8 cellular contexts compared by ENCODE assay signal in the genomic region with DNA sequence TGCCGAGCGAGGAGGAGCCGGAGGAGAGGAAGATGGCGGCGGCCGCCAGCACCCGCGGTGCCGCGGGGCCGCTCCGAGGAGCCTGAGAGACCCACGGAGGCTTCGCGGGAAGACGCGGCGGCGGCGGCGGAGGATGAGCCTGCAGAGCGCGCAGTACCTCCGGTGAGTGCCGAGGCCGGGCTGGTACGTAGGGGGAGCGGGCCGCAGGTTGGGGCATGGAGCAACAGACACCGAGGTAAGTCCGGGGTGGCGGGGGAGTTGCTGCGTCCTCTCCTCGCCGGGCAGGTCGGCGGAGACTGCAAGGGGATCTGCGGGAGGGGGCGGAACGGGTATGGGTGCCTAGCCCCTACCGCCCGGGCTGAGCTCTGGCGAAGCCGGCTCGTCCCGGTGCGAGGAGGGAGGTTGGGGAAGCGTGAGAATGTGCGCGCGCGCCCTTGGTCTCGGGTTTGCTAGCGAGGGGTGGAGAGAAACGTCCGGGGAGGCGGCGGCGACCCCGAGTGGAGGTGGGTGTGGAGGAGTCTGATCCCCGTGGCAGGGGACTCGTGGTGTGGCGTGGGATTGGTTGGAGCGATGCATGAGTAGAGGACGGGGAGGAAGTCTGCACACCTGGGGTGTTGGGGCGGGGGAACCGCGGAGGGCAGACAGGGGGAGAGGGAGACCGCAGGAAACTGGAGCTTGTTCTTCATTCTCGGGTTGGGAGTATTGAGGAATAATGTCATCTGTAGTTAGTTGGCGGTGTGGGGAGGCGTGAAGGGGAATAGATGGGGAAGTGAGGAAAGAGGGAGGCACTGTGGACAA. TPM values are rescaled to one million over a fixed set of nuclear protein-coding genes. Genes with fewer than 3 reads are reported as not detected.
DNase-seq lines count a peak whose midpoint lies in the region; ATAC-seq, FAIRE-seq and TF ChIP-seq lines count a peak whose summit lies in the region.

A gene with protein sequence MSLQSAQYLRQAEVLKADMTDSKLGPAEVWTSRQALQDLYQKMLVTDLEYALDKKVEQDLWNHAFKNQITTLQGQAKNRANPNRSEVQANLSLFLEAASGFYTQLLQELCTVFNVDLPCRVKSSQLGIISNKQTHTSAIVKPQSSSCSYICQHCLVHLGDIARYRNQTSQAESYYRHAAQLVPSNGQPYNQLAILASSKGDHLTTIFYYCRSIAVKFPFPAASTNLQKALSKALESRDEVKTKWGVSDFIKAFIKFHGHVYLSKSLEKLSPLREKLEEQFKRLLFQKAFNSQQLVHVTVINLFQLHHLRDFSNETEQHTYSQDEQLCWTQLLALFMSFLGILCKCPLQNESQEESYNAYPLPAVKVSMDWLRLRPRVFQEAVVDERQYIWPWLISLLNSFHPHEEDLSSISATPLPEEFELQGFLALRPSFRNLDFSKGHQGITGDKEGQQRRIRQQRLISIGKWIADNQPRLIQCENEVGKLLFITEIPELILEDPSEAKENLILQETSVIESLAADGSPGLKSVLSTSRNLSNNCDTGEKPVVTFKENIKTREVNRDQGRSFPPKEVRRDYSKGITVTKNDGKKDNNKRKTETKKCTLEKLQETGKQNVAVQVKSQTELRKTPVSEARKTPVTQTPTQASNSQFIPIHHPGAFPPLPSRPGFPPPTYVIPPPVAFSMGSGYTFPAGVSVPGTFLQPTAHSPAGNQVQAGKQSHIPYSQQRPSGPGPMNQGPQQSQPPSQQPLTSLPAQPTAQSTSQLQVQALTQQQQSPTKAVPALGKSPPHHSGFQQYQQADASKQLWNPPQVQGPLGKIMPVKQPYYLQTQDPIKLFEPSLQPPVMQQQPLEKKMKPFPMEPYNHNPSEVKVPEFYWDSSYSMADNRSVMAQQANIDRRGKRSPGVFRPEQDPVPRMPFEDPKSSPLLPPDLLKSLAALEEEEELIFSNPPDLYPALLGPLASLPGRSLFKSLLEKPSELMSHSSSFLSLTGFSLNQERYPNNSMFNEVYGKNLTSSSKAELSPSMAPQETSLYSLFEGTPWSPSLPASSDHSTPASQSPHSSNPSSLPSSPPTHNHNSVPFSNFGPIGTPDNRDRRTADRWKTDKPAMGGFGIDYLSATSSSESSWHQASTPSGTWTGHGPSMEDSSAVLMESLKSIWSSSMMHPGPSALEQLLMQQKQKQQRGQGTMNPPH (plus strand): TSS at position 12 of the 798 bp plus-strand sequence. CDS start 122 bp downstream, at position 134.

- POLR2A ChIA-PET in CD4-positive, alpha-beta T cell (lab: Charles Lee), result interaction anchor here (1.5 to 2.0 kb wide), 3 partner anchors 12 to 161 kb away, joined by 6 to 12 read pairs (median 7); no protein-coding TSS in a partner anchor
- POLR2A ChIA-PET in MCF 10A (lab: Yijun Ruan, JAX), result interaction anchor here (0.5 to 7.1 kb wide), 35 partner anchors 8 to 1279 kb away, joined by 3 to 64 read pairs (median 4); no protein-coding TSS in a partner anchor

- peak within 1 kb of the TSS; percentile 97 for H2AFZ ChIP-seq in keratinocyte (ENCODE audit: control insufficient read depth, low read length)

- FAIRE-seq in keratinocyte (lab: Jason Lieb, UNC), result no peak

- peak within 1 kb of the TSS; percentile 97 for H3K27ac Mint-ChIP-seq in CD4-positive, alpha-beta T cell
- H3K27ac Mint-ChIP-seq in T-helper 17 cell (no peak within 1 kb of the TSS), MCF 10A (ENCODE audit: low read depth, unreplicated experiment) (peak within 1 kb of the TSS; percentile 98)

- H3K9me3 ChIP-seq in CD4-positive, alpha-beta T cell (ENCODE audit: control insufficient read depth, low read length), result no peaks in the 10 kb centered on the region
- H3K9me3 ChIP-seq in T-helper 17 cell (ENCODE audit: control insufficient read depth, low read length, poor library complexity, severe bottlenecking), result no peaks in the 10 kb centered on the region
- H3K9me3 ChIP-seq in keratinocyte (ENCODE audit: control insufficient read depth, low read depth, low read length), result no peaks in the 10 kb centered on the region

- H3K4me3 ChIP-seq in keratinocyte (ENCODE audit: control insufficient read depth in 2 of 3, extremely low read depth in 1 of 3, insufficient read depth in 2 of 3, low read depth in 1 of 3, low read length in 3 of 3), result peak within 1 kb of the TSS; percentile 88 to 98 (median 91)

- dilution Hi-C loops in keratinocyte (cut with MboI; ENCODE audit: extremely low pct_ligation_motif_present, low sequenced_read_pairs), result no loop called here

- ATAC-seq in CD4-positive, alpha-beta T cell (ENCODE audit: poor library complexity), result peak; percentile 11
- ATAC-seq in GM19395 (IDR thresholded peaks at IDR 0.05; ENCODE audit: unreplicated experiment) (peak; percentile 24), T-helper 17 cell (peak; percentile 5)

- H3K9me3 Mint-ChIP-seq in CD4-positive, alpha-beta T cell, result no peaks in the 10 kb centered on the region
- no peaks in the 10 kb centered on the region for H3K9me3 Mint-ChIP-seq in MCF 10A (ENCODE audit: unreplicated experiment)

- intact Hi-C loops in CD4-positive, alpha-beta T cell (cut with DNase I, micrococcal nuclease), result loop anchor here (2.0 to 10.0 kb wide), 5 partner anchors 580 to 1572 kb away; a partner anchor contains a TSS
- intact Hi-C loops in MCF 10A (cut with micrococcal nuclease), result loop anchor here (1.0 to 5.0 kb wide), 2 partner anchors 161 to 510 kb away; no protein-coding TSS in a partner anchor

- H3K79me2 ChIP-seq in keratinocyte (ENCODE audit: control insufficient read depth, insufficient read depth, low read length), result peaks cover 52% of the 10 kb centered on the region

- no peaks in the 10 kb centered on the region for H3K27me3 ChIP-seq in CD4-positive, alpha-beta T cell (ENCODE audit: control insufficient read depth, insufficient read depth, low read length)
- no peaks in the 10 kb centered on the region for H3K27me3 ChIP-seq in keratinocyte (ENCODE audit: control insufficient read depth, extremely low read depth, insufficient read depth, low read length)

- TF ChIP-seq CTCF in CD4-positive, alpha-beta T cell (IDR thresholded peaks at IDR 0.05), result no peak
- TF ChIP-seq CTCF in MCF 10A (IDR thresholded peaks at IDR 0.05; ENCODE audit: unreplicated experiment), result no peak
- no peak for TF ChIP-seq CTCF in keratinocyte (optimal IDR thresholded peaks at IDR 0.05 in 1 of 3, IDR thresholded peaks at IDR 0.05 in 1 of 3, conservative IDR thresholded peaks at IDR 0.05 in 1 of 3; ENCODE audit: extremely low read depth in 1 of 3, insufficient read depth in 2 of 3, low read length in 3 of 3)

- H3K27ac ChIP-seq in CD4-positive, alpha-beta T cell (ENCODE audit: low read depth, low read length), result peak within 1 kb of the TSS; percentile 86
- H3K27ac ChIP-seq in keratinocyte (ENCODE audit: control insufficient read depth, insufficient read depth, low read length), result peak within 1 kb of the TSS; percentile 99

- H3K27me3 Mint-ChIP-seq in CD4-positive, alpha-beta T cell, result no peaks in the 10 kb centered on the region
- H3K27me3 Mint-ChIP-seq in T-helper 17 cell (no peaks in the 10 kb centered on the region), MCF 10A (ENCODE audit: insufficient read depth, unreplicated experiment) (no peaks in the 10 kb centered on the region)

- DNase-seq in CD4-positive, alpha-beta T cell, result peak in 9 of 10 experiments; percentile 30 to 58 (median 39)
- DNase-seq in HK-2 (ENCODE audit: unreplicated experiment) (peak; percentile 52), T-helper 17 cell (peak in 2 of 3 donors; percentile 44 to 61), MCF 10A (ENCODE audit: unreplicated experiment) (no peak), keratinocyte (ENCODE audit: low read depth, low spot score) (no peak), NCI-H1436 (lab: John Stamatoyannopoulos, UW) (no peak)
- peak; percentile 23 to 42 (median 31) for DNase-seq in stimulated activated CD4-positive, alpha-beta T cell treated with anti-CD3 and anti-CD28 coated beads, Interleukin-12 subunit alpha, Interleukin-12 subunit beta, amount 100 ng/mL, for 48 hours (ENCODE audit: low read depth in 2 of 3, low spot score in 1 of 3)

- H3K9me1 ChIP-seq in keratinocyte (ENCODE audit: control insufficient read depth, extremely low read depth, insufficient read depth, low read length), result no peaks in the 10 kb centered on the region

- H3K36me3 Mint-ChIP-seq in CD4-positive, alpha-beta T cell (ENCODE audit: low read depth), result peaks cover 30% of the 10 kb centered on the region
- H3K36me3 Mint-ChIP-seq in T-helper 17 cell (ENCODE audit: low read depth) (peaks cover 12% of the 10 kb centered on the region), MCF 10A (ENCODE audit: insufficient read depth, unreplicated experiment) (peaks cover 25% of the 10 kb centered on the region)

- BruUV-seq in MCF 10A (replicated peaks; lab: Mats Ljungman, UMichigan), result no TSS peak

- H3K4me3 Mint-ChIP-seq in CD4-positive, alpha-beta T cell, result peak within 1 kb of the TSS; percentile 96
- H3K4me3 Mint-ChIP-seq in T-helper 17 cell (peak within 1 kb of the TSS; percentile 99), MCF 10A (ENCODE audit: unreplicated experiment) (peak within 1 kb of the TSS; percentile 86)

- H3K4me2 ChIP-seq in keratinocyte (ENCODE audit: control insufficient read depth, extremely low read depth, insufficient read depth, low read depth, low read length), result peak within 1 kb of the TSS; percentile 88

- CTCF ChIA-PET in CD4-positive, alpha-beta T cell (lab: Charles Lee), result no interaction called here
- CTCF ChIA-PET in MCF 10A (lab: Yijun Ruan, JAX), result interaction anchor here (0.6 to 1.3 kb wide), 8 partner anchors 12 to 150 kb away, joined by 3 to 9 read pairs (median 4); no protein-coding TSS in a partner anchor

- H3K9ac ChIP-seq in keratinocyte (ENCODE audit: control insufficient read depth, extremely low read depth, insufficient read depth, low read length), result peak within 1 kb of the TSS; percentile 99

- peaks cover 0 to 3% of the 10 kb centered on the region in 2 experiments for H3K36me3 ChIP-seq in keratinocyte (ENCODE audit: control insufficient read depth in 2 of 2, extremely low read depth in 1 of 2, insufficient read depth in 2 of 2, low read length in 2 of 2)

- peaks cover 19% of the 10 kb centered on the region for H3K4me1 ChIP-seq in keratinocyte (ENCODE audit: control insufficient read depth, extremely low read depth, insufficient read depth, low read length)

- H4K20me1 ChIP-seq in keratinocyte (ENCODE audit: control insufficient read depth, extremely low read depth, insufficient read depth, low read length), result no peaks in the 10 kb centered on the region

- peaks cover 37% of the 10 kb centered on the region for H3K4me1 Mint-ChIP-seq in CD4-positive, alpha-beta T cell (ENCODE audit: low read depth)
- H3K4me1 Mint-ChIP-seq in T-helper 17 cell, result peaks cover 28% of the 10 kb centered on the region
- H3K4me1 Mint-ChIP-seq in MCF 10A (ENCODE audit: insufficient read depth, unreplicated experiment), result peaks cover 14% of the 10 kb centered on the region

RNA-seq across cellular contexts. Expression of the gene that starts here (rescaled TPM):
- 10 to 100 TPM; 35.2 to 39.1 TPM for total RNA-seq in CD4-positive, alpha-beta T cell
- 10 to 100 TPM; 50.6 to 51.0 TPM for total RNA-seq in T-helper 17 cell
- 101 and 107 TPM in 2 replicates for total RNA-seq in MCF 10A (2022)
- polyA plus RNA-seq in keratinocyte, result 27.5 to 43.6 TPM (median 38.2 TPM) in 3 replicates
- 29.1 TPM for polyA plus RNA-seq in keratinocyte (2011; ENCODE audit: low read depth)
- polyA plus RNA-seq in keratinocyte (2011; cell fraction: cytosol; rRNA removed), result 27.7 and 42.4 TPM in 2 replicates
- polyA plus RNA-seq in keratinocyte (2011; cell fraction: nucleus; rRNA removed), result 40.3 and 41.2 TPM in 2 replicates
- polyA plus RNA-seq in keratinocyte (2012; ENCODE audit: low replicate concordance), result 24.1 and 29.8 TPM in 2 replicates
- 71.7 to 96.5 TPM (median 80.9 TPM) in 3 replicates for polyA minus RNA-seq in keratinocyte
- 27.6 TPM for polyA minus RNA-seq in keratinocyte (2011; cell fraction: cytosol; rRNA and poly(A)+ RNA removed)
- 32.7 and 62.5 TPM in 2 replicates for polyA minus RNA-seq in keratinocyte (2011; cell fraction: nucleus; rRNA and poly(A)+ RNA removed)

Comparison
In these comparisons a context has a peak if more than half of its experiments do, and no peak if none do; other contexts are left out.
1. DNase-seq: peak in CD4-positive, alpha-beta T cell (9 of 10), HK-2 (single experiment), T-helper 17 cell (2 of 3) and stimulated activated CD4-positive, alpha-beta T cell treated with anti-CD3 and anti-CD28 coated beads, Interleukin-12 subunit alpha, Interleukin-12 subunit beta, amount 100 ng/mL, for 48 hours (3 of 3); none in MCF 10A (single experiment), keratinocyte (single experiment) and NCI-H1436 (single experiment).
2. Peak in every context shown above with its lines, with median percentiles within 50 percentile points of each other: ATAC-seq and H3K4me3 Mint-ChIP-seq.